ENCODE assay signal across 28 cellular contexts in the genomic region with DNA sequence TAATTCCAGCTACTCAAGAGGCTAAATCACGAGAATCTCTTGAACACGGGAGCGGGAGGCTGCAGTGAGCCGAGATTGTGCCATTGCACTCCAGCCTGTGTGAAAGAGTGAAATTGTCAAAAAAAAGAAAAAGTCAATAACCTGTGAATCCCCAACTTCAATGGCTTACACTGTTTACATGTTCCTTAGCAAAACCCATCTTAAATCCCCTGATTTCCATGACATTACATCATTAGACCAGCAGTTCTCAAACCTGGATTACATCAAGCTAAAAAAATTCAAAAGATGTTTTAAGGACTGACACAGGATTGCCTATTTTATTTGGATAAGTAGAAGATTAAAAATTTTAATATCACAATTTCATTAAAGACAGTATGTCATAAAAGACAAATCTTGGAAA. TPM values are rescaled to one million over a fixed set of nuclear protein-coding genes. Genes with fewer than 3 reads are reported as not detected.
A peak's percentile ranks its signal among the peaks of the same experiment; 100 is the strongest.
DNase-seq lines count a peak whose midpoint lies in the region; ATAC-seq and TF ChIP-seq lines count a peak whose summit lies in the region.
"Had no signal": no experiment of that assay in that cellular context is flagged by ENCODE, and none has a peak within 500 bp of the region (broad histone marks: within the 10 kb centered on the region; RNA-seq: fewer than 3 reads in every experiment).

No MANE protein-coding gene starts in this region.

- no peak for TF ChIP-seq POLR2A in gastrocnemius medialis (IDR thresholded peaks at IDR 0.05)

- CTCF ChIA-PET in WTC11 (lab: Charles Lee) = no interaction called here

- peaks cover 4% of the 10 kb centered on the region for H3K36me3 Mint-ChIP-seq in WTC11
- H3K36me3 Mint-ChIP-seq: immature natural killer cell had no signal

- POLR2A ChIA-PET in WTC11 (lab: Charles Lee) = interaction anchor here (1.7 kb wide), 1 partner anchor 12 kb away, joined by 4 read pairs; a partner anchor contains a TSS

- H3K27me3 Mint-ChIP-seq in WTC11 (ENCODE audit: low read depth) = no peaks in the 10 kb centered on the region
- H3K27me3 Mint-ChIP-seq: activated CD4-positive, alpha-beta T cell treated with anti-CD3 and anti-CD28 coated beads, Interleukin-2, amount 10 ng/mL, durations not matched to agents 7 days and 5 days; activated naive CD8-positive, alpha-beta T cell; memory B cell had no signal

- in situ Hi-C loops in gastrocnemius medialis (cut with MboI; ENCODE audit: low sequenced_read_pairs in 4 of 4) = no loop called here

- 0 out of 2 replicates have a peak overlapping the region, but pooled peaks have one; percentile 16 for H3K27ac Mint-ChIP-seq in WTC11
- H3K27ac Mint-ChIP-seq: activated naive CD8-positive, alpha-beta T cell; immature natural killer cell; memory B cell had no signal

- ATAC-seq in WTC11 = no peak
- ATAC-seq in gastrocnemius medialis = no peak
- no peak for ATAC-seq in activated CD4-positive, CD25-positive, alpha-beta regulatory T cell treated with anti-CD3 and anti-CD28 coated beads, Interleukin-2, amount 50 U/mL, for 24 hours
- ATAC-seq: gastroesophageal sphincter had no signal

- DNase-seq in EL (peak; percentile 39), WTC11 (ENCODE audit: low spot score) (no peak), fibroblast of the aortic adventitia (ENCODE audit: low read depth) (peak; percentile 48), gastrocnemius medialis (no peak), coronary artery (ENCODE audit: low spot score) (no peak), head of caudate nucleus (no peak)
- DNase-seq: activated CD4-positive, alpha-beta T cell treated with anti-CD3 and anti-CD28 coated beads, Interleukin-2, amount 10 ng/mL, durations not matched to agents 7 days and 5 days; dermis blood vessel endothelial cell; DMS153; esophagus squamous epithelium; immature natural killer cell; Kasumi-1; NCI-H1436 treated with DMSO at 0.1 percent for 48 hours; NCI-H2081 treated with DMSO at 0.1 percent for 48 hours; pancreas; SJCRH30; stomach; SW 1271; T1000; uterus; WERI-Rb-1 had no signal

- no peaks in the 10 kb centered on the region for H3K27me3 ChIP-seq in gastrocnemius medialis
- H3K27me3 ChIP-seq: BLaER1, cardiac muscle cell, esophagus squamous epithelium, gastroesophageal sphincter, pancreas, SJCRH30, stomach, uterus had no signal

- intact Hi-C loops in gastrocnemius medialis (cut with DNase I; ENCODE audit: low total_unique reads) = no loop called here
- intact Hi-C loops in head of caudate nucleus (cut with DNase I) = no loop called here

- H3K4me3 ChIP-seq in fibroblast of the aortic adventitia (ENCODE audit: low read depth, low read length) = no peak overlapping the region
- no peak overlapping the region for H3K4me3 ChIP-seq in gastrocnemius medialis
- H3K4me3 ChIP-seq in coronary artery = no peak overlapping the region
- H3K4me3 ChIP-seq: BLaER1, cardiac muscle cell, esophagus squamous epithelium, gastroesophageal sphincter, HAP-1, pancreas, SJCRH30, stomach, uterus had no signal

- no peaks in the 10 kb centered on the region for H3K9me3 ChIP-seq in gastrocnemius medialis
- H3K9me3 ChIP-seq: BLaER1, esophagus squamous epithelium, gastroesophageal sphincter, HAP-1, pancreas, SJCRH30, stomach, uterus had no signal

- no peak overlapping the region for H3K4me3 Mint-ChIP-seq in WTC11
- H3K4me3 Mint-ChIP-seq: activated CD4-positive, alpha-beta T cell treated with anti-CD3 and anti-CD28 coated beads, Interleukin-2, amount 10 ng/mL, durations not matched to agents 7 days and 5 days; activated naive CD8-positive, alpha-beta T cell; immature natural killer cell; memory B cell had no signal

- H3K36me3 ChIP-seq in gastrocnemius medialis = no peaks in the 10 kb centered on the region
- H3K36me3 ChIP-seq: cardiac muscle cell, gastroesophageal sphincter, HAP-1, pancreas, uterus had no signal

- peaks cover 33% of the 10 kb centered on the region for H3K4me1 Mint-ChIP-seq in WTC11

- peaks cover 87 to 98% of the 10 kb centered on the region in 2 donors for H3K4me1 ChIP-seq in gastrocnemius medialis

- TF ChIP-seq CTCF in WTC11 (IDR thresholded peaks at IDR 0.05) = no peak
- no peak for TF ChIP-seq CTCF in fibroblast of the aortic adventitia (IDR thresholded peaks at IDR 0.05; ENCODE audit: insufficient read depth, low read length)
- TF ChIP-seq CTCF in gastrocnemius medialis (IDR thresholded peaks at IDR 0.05 in 4 of 5, conservative IDR thresholded peaks at IDR 0.05 in 1 of 5) = no peak
- no peak for TF ChIP-seq CTCF in coronary artery (IDR thresholded peaks at IDR 0.05)

- H3K27ac ChIP-seq in gastrocnemius medialis (peak overlapping the region; percentile 67 to 98 (median 86)), coronary artery (no peak overlapping the region)
- H3K27ac ChIP-seq: BLaER1, cardiac muscle cell, esophagus squamous epithelium, gastroesophageal sphincter, pancreas, SJCRH30, stomach, uterus, WERI-Rb-1 had no signal

- H3K9me3 Mint-ChIP-seq in WTC11 = no peaks in the 10 kb centered on the region
- H3K9me3 Mint-ChIP-seq: activated CD4-positive, alpha-beta T cell treated with anti-CD3 and anti-CD28 coated beads, Interleukin-2, amount 10 ng/mL, durations not matched to agents 7 days and 5 days; immature natural killer cell; memory B cell had no signal

TF ChIP-seq in WTC11, 78 proteins besides CTCF, POLR2A, EP300 and RAD21:
- TF ChIP-seq, protein P1, sequence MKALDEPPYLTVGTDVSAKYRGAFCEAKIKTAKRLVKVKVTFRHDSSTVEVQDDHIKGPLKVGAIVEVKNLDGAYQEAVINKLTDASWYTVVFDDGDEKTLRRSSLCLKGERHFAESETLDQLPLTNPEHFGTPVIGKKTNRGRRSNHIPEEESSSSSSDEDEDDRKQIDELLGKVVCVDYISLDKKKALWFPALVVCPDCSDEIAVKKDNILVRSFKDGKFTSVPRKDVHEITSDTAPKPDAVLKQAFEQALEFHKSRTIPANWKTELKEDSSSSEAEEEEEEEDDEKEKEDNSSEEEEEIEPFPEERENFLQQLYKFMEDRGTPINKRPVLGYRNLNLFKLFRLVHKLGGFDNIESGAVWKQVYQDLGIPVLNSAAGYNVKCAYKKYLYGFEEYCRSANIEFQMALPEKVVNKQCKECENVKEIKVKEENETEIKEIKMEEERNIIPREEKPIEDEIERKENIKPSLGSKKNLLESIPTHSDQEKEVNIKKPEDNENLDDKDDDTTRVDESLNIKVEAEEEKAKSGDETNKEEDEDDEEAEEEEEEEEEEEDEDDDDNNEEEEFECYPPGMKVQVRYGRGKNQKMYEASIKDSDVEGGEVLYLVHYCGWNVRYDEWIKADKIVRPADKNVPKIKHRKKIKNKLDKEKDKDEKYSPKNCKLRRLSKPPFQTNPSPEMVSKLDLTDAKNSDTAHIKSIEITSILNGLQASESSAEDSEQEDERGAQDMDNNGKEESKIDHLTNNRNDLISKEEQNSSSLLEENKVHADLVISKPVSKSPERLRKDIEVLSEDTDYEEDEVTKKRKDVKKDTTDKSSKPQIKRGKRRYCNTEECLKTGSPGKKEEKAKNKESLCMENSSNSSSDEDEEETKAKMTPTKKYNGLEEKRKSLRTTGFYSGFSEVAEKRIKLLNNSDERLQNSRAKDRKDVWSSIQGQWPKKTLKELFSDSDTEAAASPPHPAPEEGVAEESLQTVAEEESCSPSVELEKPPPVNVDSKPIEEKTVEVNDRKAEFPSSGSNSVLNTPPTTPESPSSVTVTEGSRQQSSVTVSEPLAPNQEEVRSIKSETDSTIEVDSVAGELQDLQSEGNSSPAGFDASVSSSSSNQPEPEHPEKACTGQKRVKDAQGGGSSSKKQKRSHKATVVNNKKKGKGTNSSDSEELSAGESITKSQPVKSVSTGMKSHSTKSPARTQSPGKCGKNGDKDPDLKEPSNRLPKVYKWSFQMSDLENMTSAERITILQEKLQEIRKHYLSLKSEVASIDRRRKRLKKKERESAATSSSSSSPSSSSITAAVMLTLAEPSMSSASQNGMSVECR (CRISPR knock-in tag; IDR thresholded peaks at IDR 0.05; ENCODE audit: borderline replicate concordance) = no peak
- TF ChIP-seq, protein P2, sequence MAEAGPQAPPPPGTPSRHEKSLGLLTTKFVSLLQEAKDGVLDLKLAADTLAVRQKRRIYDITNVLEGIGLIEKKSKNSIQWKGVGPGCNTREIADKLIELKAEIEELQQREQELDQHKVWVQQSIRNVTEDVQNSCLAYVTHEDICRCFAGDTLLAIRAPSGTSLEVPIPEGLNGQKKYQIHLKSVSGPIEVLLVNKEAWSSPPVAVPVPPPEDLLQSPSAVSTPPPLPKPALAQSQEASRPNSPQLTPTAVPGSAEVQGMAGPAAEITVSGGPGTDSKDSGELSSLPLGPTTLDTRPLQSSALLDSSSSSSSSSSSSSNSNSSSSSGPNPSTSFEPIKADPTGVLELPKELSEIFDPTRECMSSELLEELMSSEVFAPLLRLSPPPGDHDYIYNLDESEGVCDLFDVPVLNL (CRISPR knock-in tag; IDR thresholded peaks at IDR 0.05; ENCODE audit: borderline replicate concordance, low read depth) = no peak

RNA-seq across cellular contexts. Expression of a gene that starts 12.4 kb away (rescaled TPM):
- total RNA-seq in WTC11 (2021) (123 to 126 TPM (median 126 TPM) in 3 replicates), fibroblast of the aortic adventitia (ENCODE audit: low replicate concordance) (119 and 143 TPM in 2 replicates), gastrocnemius medialis (10 to 100 TPM; 58.5 to 99.5 (median 81.8) TPM)

RNA-seq across cellular contexts. Expression of a gene that starts 14.0 kb away (rescaled TPM):
- total RNA-seq in WTC11 (2021) (37.5 to 44.9 TPM (median 40.9 TPM) in 3 replicates), fibroblast of the aortic adventitia (ENCODE audit: low replicate concordance) (6.3 and 24.4 TPM in 2 replicates), gastrocnemius medialis (10 to 100 TPM; 19.5 to 32.0 (median 22.0) TPM)

RNA-seq across cellular contexts. Expression of a gene that starts 50.1 kb away (rescaled TPM):
- total RNA-seq in WTC11 (2021) = 2.1 to 3.5 TPM (median 2.4 TPM) in 3 replicates
- total RNA-seq in fibroblast of the aortic adventitia (ENCODE audit: low replicate concordance) = 0.72 and 4.0 TPM in 2 replicates
- 1 to 10 TPM in 2 of 4 donors, under 1 TPM in 2; 0.12 to 6.9 (median 0.60) TPM for total RNA-seq in gastrocnemius medialis

Comparison
In these comparisons a context has a peak if more than half of its experiments do, and no peak if none do; other contexts are left out.
1. DNase-seq: peak in EL (single experiment) and fibroblast of the aortic adventitia (single experiment); none in WTC11 (single experiment), gastrocnemius medialis (0 of 2), coronary artery (single experiment) and head of caudate nucleus (0 of 42).
2. H3K27ac ChIP-seq: peak in gastrocnemius medialis (4 of 4); none in coronary artery (0 of 2).